24 cellular contexts compared by ENCODE assay signal in genomic region chr16:87066695-87067556, GRCh38.
DNase-seq lines count a peak whose midpoint lies in the region; ATAC-seq, FAIRE-seq and TF ChIP-seq lines count a peak whose summit lies in the region.
"Had no signal": no experiment of that assay in that cellular context is flagged by ENCODE, and none has a peak within 500 bp of the region (broad histone marks: within the 10 kb centered on the region; RNA-seq: fewer than 3 reads in every experiment).

No MANE protein-coding gene starts in this region.

- peaks cover 92% of the 10 kb centered on the region for H3K27me3 ChIP-seq in SK-N-SH (ENCODE audit: insufficient read depth)
- H3K27me3 ChIP-seq: BLaER1, SJSA1 had no signal

- no peak for FAIRE-seq in kidney (lab: Jason Lieb, UNC)
- FAIRE-seq: GM12891, GM19239 had no signal

- CTCF ChIA-PET in OCI-LY7 (lab: Charles Lee; ENCODE audit: unreplicated experiment) (no interaction called here), SK-N-SH (lab: Yijun Ruan, JAX) (interaction anchor here (0.7 to 1.1 kb wide), 3 partner anchors 11 to 503 kb away, joined by 3 to 4 read pairs (median 3); no protein-coding TSS in a partner anchor)

- H2AFZ ChIP-seq in OCI-LY7 (ENCODE audit: low read length) (no peak overlapping the region), SK-N-SH (ENCODE audit: low read depth) (no peak overlapping the region)

- H3K79me2 ChIP-seq in OCI-LY7 (ENCODE audit: insufficient read depth, low read depth, low read length) (peaks cover 14% of the 10 kb centered on the region; the same call in 1 of the 2 replicates), SK-N-SH (ENCODE audit: insufficient read depth) (no peaks in the 10 kb centered on the region)

- 27% methylated on average over 27 of the region's 32 CpGs for WGBS in SK-N-SH (ENCODE audit: low lambda C conversion rate)

- no peak for TF ChIP-seq RAD21 in SK-N-SH (IDR thresholded peaks at IDR 0.05; ENCODE audit: low read length)

- H3K36me3 ChIP-seq in OCI-LY7 (ENCODE audit: insufficient read depth, low read length) (no peaks in the 10 kb centered on the region), kidney (ENCODE audit: control insufficient read depth in 1 of 2, insufficient read depth in 2 of 2, low read length in 2 of 2) (no peaks in the 10 kb centered on the region), SK-N-SH (replicated peaks in 1 of 2; ENCODE audit: control insufficient read depth in 1 of 2, insufficient read depth in 2 of 2, low read length in 1 of 2) (no peaks in the 10 kb centered on the region)
- H3K36me3 ChIP-seq: BLaER1, SJSA1 had no signal

- H3F3A ChIP-seq in SK-N-SH (replicated peaks; ENCODE audit: insufficient read depth) = peaks cover 4% of the 10 kb centered on the region

- H3K9me3 ChIP-seq in OCI-LY7 (ENCODE audit: low read length) (no peaks in the 10 kb centered on the region), kidney (ENCODE audit: control insufficient read depth in 1 of 2, low read length in 2 of 2) (no peaks in the 10 kb centered on the region), SK-N-SH (no peaks in the 10 kb centered on the region)
- H3K9me3 ChIP-seq: BLaER1, Caco-2, SJSA1 had no signal

- DNase-seq in OCI-LY7 (ENCODE audit: low spot score) = no peak
- no peak for DNase-seq in kidney
- no peak for DNase-seq in sciatic nerve (ENCODE audit: low spot score)
- DNase-seq in SK-N-SH = no peak
- no peak for DNase-seq in superior temporal gyrus (ENCODE audit: extremely low spot score)
- DNase-seq in stimulated activated CD4-positive, alpha-beta T cell treated with anti-CD3 and anti-CD28 coated beads, Interleukin-2, amount 100 ng/mL, for 24 hours = no peak
- DNase-seq in AG08395 (ENCODE audit: low spot score) = no peak
- DNase-seq: Caco-2; CD4-positive, alpha-beta memory T cell; DMS 273 treated with DMSO at 0.1 percent for 48 hours; DMS79 treated with DMSO at 0.1 percent for 48 hours; HFFc6; Kasumi-1; NCI-H1417; NCI-H1694 treated with DMSO at 0.1 percent for 48 hours; NCI-H2081 treated with DMSO at 0.1 percent for 48 hours; NCI-H2171 treated with DMSO at 0.1 percent for 48 hours; NCI-H446; NCI-H526 had no signal

- H3K27ac ChIP-seq in OCI-LY7 (ENCODE audit: low read depth, low read length, poor library complexity, severe bottlenecking) (peak overlapping the region; percentile 89), kidney (ENCODE audit: low read depth in 2 of 2, low read length in 2 of 2) (peak overlapping the region; percentile 57 to 86), SK-N-SH (ENCODE audit: low read depth in 2 of 2, low read length in 1 of 2) (no peak overlapping the region)
- H3K27ac ChIP-seq: SJSA1 had no signal

- no peak overlapping the region for H3K4me3 ChIP-seq in OCI-LY7 (ENCODE audit: low read depth, low read length, poor library complexity, severe bottlenecking)
- H3K4me3 ChIP-seq in kidney (ENCODE audit: low read length in 2 of 2) = no peak overlapping the region
- no peak overlapping the region for H3K4me3 ChIP-seq in SK-N-SH (ENCODE audit: low read depth in 2 of 2, low read length in 1 of 2)
- H3K4me3 ChIP-seq: BLaER1, SJSA1 had no signal

- H3K4me2 ChIP-seq in OCI-LY7 (ENCODE audit: low read length) = no peak overlapping the region
- no peak overlapping the region for H3K4me2 ChIP-seq in SK-N-SH

- BruUV-seq in OCI-LY7 (replicated peaks; lab: Mats Ljungman, UMichigan) = no TSS peak

- TF ChIP-seq CTCF in OCI-LY7 (conservative IDR thresholded peaks at IDR 0.05; ENCODE audit: low read length) (no peak), kidney (IDR thresholded peaks at IDR 0.05; ENCODE audit: borderline replicate concordance, extremely low read depth, insufficient read depth) (no peak), SK-N-SH (IDR thresholded peaks at IDR 0.05) (no peak)

- peak; percentile 39 for ATAC-seq in sciatic nerve
- ATAC-seq: Right ventricle myocardium inferior had no signal

- POLR2A ChIA-PET in OCI-LY7 (lab: Charles Lee) (no interaction called here), SK-N-SH (lab: Yijun Ruan, JAX) (no interaction called here)

- peaks cover 44% of the 10 kb centered on the region for H3K4me1 ChIP-seq in OCI-LY7 (ENCODE audit: insufficient read depth, low read length, poor library complexity, severe bottlenecking)
- peaks cover 0 to 2% of the 10 kb centered on the region in 2 donors for H3K4me1 ChIP-seq in kidney (ENCODE audit: control insufficient read depth in 1 of 2, insufficient read depth in 1 of 2, low read depth in 1 of 2, low read length in 2 of 2)
- no peaks in the 10 kb centered on the region for H3K4me1 ChIP-seq in SK-N-SH (ENCODE audit: control insufficient read depth in 1 of 2, insufficient read depth in 2 of 2, low read depth in 1 of 2, low read length in 1 of 2)
- H3K4me1 ChIP-seq: Caco-2 had no signal

- H3K9ac ChIP-seq in kidney (ENCODE audit: low read length in 2 of 2) = no peak overlapping the region
- H3K9ac ChIP-seq in SK-N-SH = no peak overlapping the region
- H3K9ac ChIP-seq: BLaER1 had no signal

- TF ChIP-seq EP300 in SK-N-SH (IDR thresholded peaks at IDR 0.05; ENCODE audit: borderline replicate concordance in 1 of 2, low read depth in 1 of 2, low read length in 1 of 2) = no peak

- H4K20me1 ChIP-seq in OCI-LY7 (ENCODE audit: insufficient read depth, low read length) (no peaks in the 10 kb centered on the region), SK-N-SH (ENCODE audit: insufficient read depth) (no peaks in the 10 kb centered on the region)
- H4K20me1 ChIP-seq: BLaER1 had no signal

- intact Hi-C loops in OCI-LY7 (cut with micrococcal nuclease; ENCODE audit: unreplicated experiment) = no loop called here
- intact Hi-C loops in kidney (cut with DNase I) = no loop called here
- intact Hi-C loops in sciatic nerve (cut with DNase I) = loop anchor here (5.0 kb wide), 1 partner anchor 505 kb away; no protein-coding TSS in a partner anchor

- H3K9me2 ChIP-seq in OCI-LY7 (ENCODE audit: insufficient read depth, low read length) = no peaks in the 10 kb centered on the region
- H3K9me2 ChIP-seq in SK-N-SH = no peaks in the 10 kb centered on the region

TF ChIP-seq in SK-N-SH, 30 proteins besides CTCF, POLR2A, EP300 and RAD21:
- TF ChIP-seq SMC3 (IDR thresholded peaks at IDR 0.05; ENCODE audit: low read depth, low read length) (no peak), ELF1 (IDR thresholded peaks at IDR 0.05) (no peak), SIN3A (IDR thresholded peaks at IDR 0.05; ENCODE audit: borderline replicate concordance, low read depth, low read length) (no peak), REST (IDR thresholded peaks at IDR 0.05; ENCODE audit: low read depth, low read length) (no peak), CHD2 (IDR thresholded peaks at IDR 0.05; ENCODE audit: low read length, partially characterized antibody) (no peak), YY1 (IDR thresholded peaks at IDR 0.05; ENCODE audit: low read depth) (no peak), FOXJ3 (CRISPR knock-in tag; IDR thresholded peaks at IDR 0.05) (no peak), MXI1 (IDR thresholded peaks at IDR 0.05; ENCODE audit: low read depth, low read length) (no peak), IRF3 (IDR thresholded peaks at IDR 0.05; ENCODE audit: low read depth, low read length) (no peak)
- TF ChIP-seq, protein P1, sequence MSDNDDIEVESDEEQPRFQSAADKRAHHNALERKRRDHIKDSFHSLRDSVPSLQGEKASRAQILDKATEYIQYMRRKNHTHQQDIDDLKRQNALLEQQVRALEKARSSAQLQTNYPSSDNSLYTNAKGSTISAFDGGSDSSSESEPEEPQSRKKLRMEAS (IDR thresholded peaks at IDR 0.05; ENCODE audit: low read depth) = no peak

Comparison
In these comparisons a context has a peak if more than half of its experiments do, and no peak if none do; other contexts are left out.
1. H3K27ac ChIP-seq: peak in OCI-LY7 (single experiment) and kidney (2 of 2); none in SK-N-SH (0 of 2).